Comparison of ENCODE assay signal across 16 cellular contexts in genomic region chr3:72595927-72596610, GRCh38.
"Had no signal": no experiment of that assay in that cellular context is flagged by ENCODE, and none has a peak within 500 bp of the region (broad histone marks: within the 10 kb centered on the region; RNA-seq: fewer than 3 reads in every experiment).

No MANE protein-coding gene starts in this region.

- H3K4me1 ChIP-seq: colonic mucosa, lower lobe of right lung, thyroid gland had no signal

- H3K27me3 ChIP-seq: body of pancreas, colonic mucosa, esophagus muscularis mucosa, sigmoid colon, thyroid gland, uterus had no signal

- H3K4me1 Mint-ChIP-seq: activated CD4-positive, alpha-beta memory T cell treated with anti-CD3 and anti-CD28 coated beads, Interleukin-2, amount 10 ng/mL, durations not matched to agents 7 days and 5 days had no signal

- ATAC-seq: body of pancreas, left cardiac atrium, lower lobe of right lung had no signal

- H3K27ac Mint-ChIP-seq: activated CD4-positive, alpha-beta memory T cell treated with anti-CD3 and anti-CD28 coated beads, Interleukin-2, amount 10 ng/mL, durations not matched to agents 7 days and 5 days; activated T-cell treated with anti-CD3 and anti-CD28 coated beads, Interleukin-2, amount 50 U/mL, for 24 hours had no signal

- H3K9me3 ChIP-seq: body of pancreas, colonic mucosa, esophagus muscularis mucosa, lower lobe of right lung, sigmoid colon, thyroid gland, uterus had no signal

- DNase-seq: activated CD4-positive, alpha-beta memory T cell treated with anti-CD3 and anti-CD28 coated beads, Interleukin-2, amount 10 ng/mL, durations not matched to agents 7 days and 5 days; activated CD4-positive, CD25-positive, alpha-beta regulatory T cell treated with anti-CD3 and anti-CD28 coated beads, Interleukin-2, amount 50 U/mL, for 72 hours; activated naive CD4-positive, alpha-beta T cell treated with anti-CD3 and anti-CD28 coated beads, Interleukin-2, amount 50 U/mL, for 16 hours; activated T-cell treated with anti-CD3 and anti-CD28 coated beads, Interleukin-2, amount 50 U/mL, for 24 hours; body of pancreas; central memory CD4-positive, alpha-beta T cell; colonic mucosa; left cardiac atrium; lower lobe of right lung; midbrain; sigmoid colon; stimulated activated CD4-positive, alpha-beta T cell treated with anti-CD3 and anti-CD28 coated beads, Interleukin-1b, Interleukin-23, amount 100 ng/mL, for 48 hours; thyroid gland; uterus had no signal

- H3K4me3 Mint-ChIP-seq: activated CD4-positive, alpha-beta memory T cell treated with anti-CD3 and anti-CD28 coated beads, Interleukin-2, amount 10 ng/mL, durations not matched to agents 7 days and 5 days; activated T-cell treated with anti-CD3 and anti-CD28 coated beads, Interleukin-2, amount 50 U/mL, for 24 hours; neural crest cell had no signal

- H3K9me3 Mint-ChIP-seq: activated CD4-positive, alpha-beta memory T cell treated with anti-CD3 and anti-CD28 coated beads, Interleukin-2, amount 10 ng/mL, durations not matched to agents 7 days and 5 days; activated T-cell treated with anti-CD3 and anti-CD28 coated beads, Interleukin-2, amount 50 U/mL, for 24 hours; neural crest cell had no signal

- H3K4me3 ChIP-seq: body of pancreas, colonic mucosa, esophagus muscularis mucosa, lower lobe of right lung, sigmoid colon, thyroid gland, uterus had no signal

- H3K36me3 ChIP-seq: colonic mucosa, esophagus muscularis mucosa, lower lobe of right lung, sigmoid colon, thyroid gland, uterus had no signal

- H3K27ac ChIP-seq: body of pancreas, colonic mucosa, esophagus muscularis mucosa, lower lobe of right lung, sigmoid colon, thyroid gland, uterus had no signal

- H3K27me3 Mint-ChIP-seq: activated CD4-positive, alpha-beta memory T cell treated with anti-CD3 and anti-CD28 coated beads, Interleukin-2, amount 10 ng/mL, durations not matched to agents 7 days and 5 days had no signal
